ENCODE assay signal across 25 cellular contexts in genomic region chr14:34797747-34798583, GRCh38.
DNase-seq lines count a peak whose midpoint lies in the region; ATAC-seq, FAIRE-seq and TF ChIP-seq lines count a peak whose summit lies in the region.
"Had no signal": no experiment of that assay in that cellular context is flagged by ENCODE, and none has a peak within 500 bp of the region (broad histone marks: within the 10 kb centered on the region; RNA-seq: fewer than 3 reads in every experiment).

No MANE protein-coding gene starts in this region.

- H3K4me2 ChIP-seq in K562 (ENCODE audit: insufficient read depth, low read length), result no peak overlapping the region
- H3K4me2 ChIP-seq: BLaER1, smooth muscle cell had no signal

- intact Hi-C loops in CD14-positive monocyte (cut with micrococcal nuclease), result no loop called here
- intact Hi-C loops in K562 (cut with micrococcal nuclease), result no loop called here

- ATAC-seq in K562 (peak; percentile 84), GM19023 (IDR thresholded peaks at IDR 0.05; ENCODE audit: unreplicated experiment) (no peak)
- ATAC-seq: activated T-cell treated with anti-CD3 and anti-CD28 coated beads, Interleukin-2, amount 50 U/mL, for 4 hours; psoas muscle; T-cell; upper lobe of right lung had no signal

- H3K36me3 ChIP-seq in K562 (ENCODE audit: control insufficient read depth, insufficient read depth, low read length), result peaks cover 82% of the 10 kb centered on the region

- peaks cover under 1% of the 10 kb centered on the region for H3K4me1 Mint-ChIP-seq in CD14-positive monocyte

- peaks cover 65 to 95% of the 10 kb centered on the region in 2 donors for H3K36me3 Mint-ChIP-seq in CD14-positive monocyte

- H3K4me3 Mint-ChIP-seq in CD14-positive monocyte, result no peak overlapping the region
- H3K4me3 Mint-ChIP-seq: activated naive CD4-positive, alpha-beta T cell treated with anti-CD3 and anti-CD28 coated beads for 36 hours; activated T-cell treated with anti-CD3 and anti-CD28 coated beads, Interleukin-2, amount 50 U/mL, for 4 hours; nephron; T-cell had no signal

- no peaks in the 10 kb centered on the region for H3K27me3 Mint-ChIP-seq in CD14-positive monocyte (ENCODE audit: low read depth in 3 of 3)
- H3K27me3 Mint-ChIP-seq: T-cell had no signal

- H3K4me3 ChIP-seq in Jurkat, Clone E6-1 (ENCODE audit: low read length), result no peak overlapping the region
- no peak overlapping the region for H3K4me3 ChIP-seq in K562
- H3K4me3 ChIP-seq: BLaER1, esophagus squamous epithelium, psoas muscle, smooth muscle cell, upper lobe of right lung had no signal

- peaks cover 0 to 4% (median 0%) of the 10 kb centered on the region in 7 donors for H3K9me3 Mint-ChIP-seq in CD14-positive monocyte
- H3K9me3 Mint-ChIP-seq: activated naive CD4-positive, alpha-beta T cell treated with anti-CD3 and anti-CD28 coated beads for 36 hours; activated T-cell treated with anti-CD3 and anti-CD28 coated beads, Interleukin-2, amount 50 U/mL, for 4 hours; T-cell had no signal

- H3K27ac Mint-ChIP-seq in CD14-positive monocyte, result peak overlapping the region in 4 of 7 donors; percentile 23 to 43 (median 36)
- H3K27ac Mint-ChIP-seq: activated naive CD4-positive, alpha-beta T cell treated with anti-CD3 and anti-CD28 coated beads for 36 hours; T-cell had no signal

- CTCF ChIA-PET in K562 (lab: Yijun Ruan, JAX; ENCODE audit: low intra/inter-chr PET ratio), result no interaction called here

- no peaks in the 10 kb centered on the region for H3K9me3 ChIP-seq in K562 (replicated peaks; ENCODE audit: control insufficient read depth, insufficient read depth, low read depth, low read length)
- H3K9me3 ChIP-seq: esophagus squamous epithelium, psoas muscle, upper lobe of right lung had no signal

- no peaks in the 10 kb centered on the region for H3K79me2 ChIP-seq in K562 (ENCODE audit: control insufficient read depth, insufficient read depth, low read length)

- no TSS peak for BruUV-seq in K562 (replicated peaks; lab: Mats Ljungman, UMichigan)

- no peak for TF ChIP-seq EP300 in K562 (IDR thresholded peaks at IDR 0.05; ENCODE audit: low read length)

- POLR2A ChIA-PET in K562 (lab: Yijun Ruan, JAX), result interaction anchor here (1.0 kb wide), 1 partner anchor 11 kb away, joined by 5 read pairs; no protein-coding TSS in a partner anchor

- FAIRE-seq in K562 (lab: Jason Lieb, UNC) (no peak), GM12892 (lab: Jason Lieb, UNC) (no peak)
- FAIRE-seq: astrocyte had no signal

- no peaks in the 10 kb centered on the region for H3K9me1 ChIP-seq in K562 (ENCODE audit: control insufficient read depth, insufficient read depth, low read length)

- DNase-seq in NCI-H1417 (lab: John Stamatoyannopoulos, UW), result peak in 2 of 3 experiments; percentile 8 to 15
- DNase-seq in NCI-H1417 treated with DMSO at 0.1 percent for 48 hours (lab: John Stamatoyannopoulos, UW), result no peak
- no peak for DNase-seq in CD14-positive monocyte (ENCODE audit: low spot score)
- peak; percentile 4 for DNase-seq in Jurkat, Clone E6-1 (ENCODE audit: low read depth, low spot score)
- DNase-seq in K562 (ENCODE audit: extremely low read depth in 1 of 4, low spot score in 3 of 4), result peak in 3 of 4 experiments; percentile 5 to 45 (median 8)
- no peak for DNase-seq in epidermal melanocyte (ENCODE audit: insufficient read length, low spot score)
- DNase-seq in GM12892 (ENCODE audit: insufficient read length), result no peak
- DNase-seq: 8988T; activated CD4-positive, alpha-beta T cell treated with anti-CD3 and anti-CD28 coated beads, Interleukin-2, amount 50 U/mL, for 48 hours; activated naive CD4-positive, alpha-beta T cell treated with anti-CD3 and anti-CD28 coated beads for 36 hours; activated T-cell treated with anti-CD3 and anti-CD28 coated beads, Interleukin-2, amount 50 U/mL, for 4 hours; cerebellar nuclear complex; DMS 273 treated with DMSO at 0.1 percent for 48 hours; esophagus squamous epithelium; NCI-H1436 treated with DMSO at 0.1 percent for 48 hours; psoas muscle; Right ventricle myocardium superior; stimulated activated CD4-positive, alpha-beta T cell treated with anti-CD3 and anti-CD28 coated beads, Interleukin-4, amount 100 ng/mL, for 4 hours; upper lobe of right lung had no signal

- H4K20me1 ChIP-seq in K562 (replicated peaks; ENCODE audit: control insufficient read depth, insufficient read depth, low read length), result no peaks in the 10 kb centered on the region

- no peaks in the 10 kb centered on the region for H3K27me3 ChIP-seq in K562 (ENCODE audit: control insufficient read depth in 2 of 2, insufficient read depth in 2 of 2, low read length in 2 of 2)
- H3K27me3 ChIP-seq: BLaER1, esophagus squamous epithelium, upper lobe of right lung had no signal

- H3K9ac ChIP-seq in K562 (ENCODE audit: insufficient read depth in 1 of 2, low read depth in 2 of 2, low read length in 2 of 2), result no peak overlapping the region
- H3K9ac ChIP-seq: BLaER1 had no signal

- TF ChIP-seq POLR2A in K562 (conservative IDR thresholded peaks at IDR 0.05) (no peak), GM12892 (IDR thresholded peaks at IDR 0.05; ENCODE audit: low read depth, low read length) (no peak)

- H2AFZ ChIP-seq in K562 (ENCODE audit: low read depth, low read length), result no peak overlapping the region

- peaks cover 0 to 6% of the 10 kb centered on the region in 2 experiments; a peak in 2 of 5 replicates for H3K4me1 ChIP-seq in K562 (replicated peaks in 1 of 2; ENCODE audit: control insufficient read depth in 2 of 2, insufficient read depth in 2 of 2, low read length in 2 of 2)
- H3K4me1 ChIP-seq: BLaER1, esophagus squamous epithelium, psoas muscle, upper lobe of right lung had no signal

- WGBS in K562 (ENCODE audit: insufficient coverage, low coverage, missing lambda C conversion rate), result 83% methylated on average over 12 of the region's 24 CpGs

- in situ Hi-C loops in K562 (cut with MboI), result no loop called here

- TF ChIP-seq CTCF in CD14-positive monocyte (IDR thresholded peaks at IDR 0.05), result no peak
- no peak for TF ChIP-seq CTCF in K562 (IDR thresholded peaks at IDR 0.05 in 2 of 3, conservative IDR thresholded peaks at IDR 0.05 in 1 of 3; ENCODE audit: insufficient read depth in 2 of 3, low read depth in 1 of 3, low read length in 3 of 3)

- H3K27ac ChIP-seq in K562 (ENCODE audit: extremely low read depth, low read depth, low read length), result no peak overlapping the region
- H3K27ac ChIP-seq: BLaER1, esophagus squamous epithelium, psoas muscle, upper lobe of right lung had no signal

- no peak for TF ChIP-seq RAD21 in K562 (CRISPR knock-in tag; conservative IDR thresholded peaks at IDR 0.05 in 1 of 2, IDR thresholded peaks at IDR 0.05 in 1 of 2)

TF ChIP-seq in K562, 482 proteins besides CTCF, POLR2A, EP300 and RAD21:
- TF ChIP-seq SAP30 (IDR thresholded peaks at IDR 0.05; ENCODE audit: borderline replicate concordance, insufficient read depth, low read depth, low read length, poor library complexity, severe bottlenecking), result no peak
- TF ChIP-seq, protein P1, sequence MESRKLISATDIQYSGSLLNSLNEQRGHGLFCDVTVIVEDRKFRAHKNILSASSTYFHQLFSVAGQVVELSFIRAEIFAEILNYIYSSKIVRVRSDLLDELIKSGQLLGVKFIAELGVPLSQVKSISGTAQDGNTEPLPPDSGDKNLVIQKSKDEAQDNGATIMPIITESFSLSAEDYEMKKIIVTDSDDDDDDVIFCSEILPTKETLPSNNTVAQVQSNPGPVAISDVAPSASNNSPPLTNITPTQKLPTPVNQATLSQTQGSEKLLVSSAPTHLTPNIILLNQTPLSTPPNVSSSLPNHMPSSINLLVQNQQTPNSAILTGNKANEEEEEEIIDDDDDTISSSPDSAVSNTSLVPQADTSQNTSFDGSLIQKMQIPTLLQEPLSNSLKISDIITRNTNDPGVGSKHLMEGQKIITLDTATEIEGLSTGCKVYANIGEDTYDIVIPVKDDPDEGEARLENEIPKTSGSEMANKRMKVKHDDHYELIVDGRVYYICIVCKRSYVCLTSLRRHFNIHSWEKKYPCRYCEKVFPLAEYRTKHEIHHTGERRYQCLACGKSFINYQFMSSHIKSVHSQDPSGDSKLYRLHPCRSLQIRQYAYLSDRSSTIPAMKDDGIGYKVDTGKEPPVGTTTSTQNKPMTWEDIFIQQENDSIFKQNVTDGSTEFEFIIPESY (CRISPR knock-in tag; IDR thresholded peaks at IDR 0.05), result peak; percentile 84
- peak in 1 of 3 experiments; percentile 20 for TF ChIP-seq YY1 (IDR thresholded peaks at IDR 0.05; ENCODE audit: borderline replicate concordance in 1 of 3, control insufficient read depth in 1 of 3, extremely low read depth in 1 of 3, insufficient read depth in 3 of 3, insufficient read length in 1 of 3, insufficient replicate concordance in 2 of 3, low read depth in 1 of 3, low read length in 2 of 3)
- TF ChIP-seq FOXA3 (CRISPR knock-in tag; conservative IDR thresholded peaks at IDR 0.05 in 1 of 2, IDR thresholded peaks at IDR 0.05 in 1 of 2), result peak in 1 of 2 experiments; percentile 78; a peak in 2 of 4 replicates

Comparison
In these comparisons a context has a peak if more than half of its experiments do, and no peak if none do; other contexts are left out.
1. DNase-seq: peak in NCI-H1417 (2 of 3), Jurkat, Clone E6-1 (single experiment) and K562 (3 of 4); none in NCI-H1417 treated with DMSO at 0.1 percent for 48 hours (single experiment), CD14-positive monocyte (single experiment), epidermal melanocyte (single experiment) and GM12892 (single experiment).